In the genomic region with DNA sequence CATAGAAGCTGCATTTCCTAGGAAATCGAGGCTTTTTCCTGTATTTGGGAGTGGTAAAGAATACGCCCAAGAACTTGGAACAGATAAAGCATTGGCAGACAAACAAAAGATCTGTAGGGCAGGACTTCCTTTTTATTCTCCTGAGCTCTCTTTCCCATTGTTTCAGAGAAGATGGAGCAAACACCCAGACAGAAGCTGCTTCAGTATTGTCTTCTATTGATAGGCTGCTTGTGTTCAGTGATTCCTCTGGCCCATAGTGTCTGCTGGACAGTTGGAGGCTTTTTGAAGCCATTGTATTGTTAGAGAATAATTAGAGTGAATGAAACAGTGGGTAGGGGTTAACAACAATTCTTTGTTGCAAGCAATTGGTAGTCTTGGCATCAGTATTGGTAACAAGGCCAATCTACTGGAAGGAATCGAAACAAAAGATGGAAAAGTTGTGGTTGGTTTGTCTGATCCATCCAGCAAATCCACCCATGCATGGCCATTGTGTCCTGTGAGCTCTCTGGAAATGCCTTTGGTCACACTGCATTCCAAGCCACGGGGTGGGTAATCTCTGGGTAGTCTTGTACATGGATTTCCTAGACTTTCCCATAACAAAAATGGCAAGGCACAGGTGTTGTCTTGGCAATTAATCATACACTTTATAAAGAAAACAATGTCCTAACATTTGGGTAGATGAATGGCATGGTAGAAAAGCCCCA, we compare ENCODE assay signal across 12 cellular contexts.
DNase-seq lines count a peak whose midpoint lies in the region; ATAC-seq and TF ChIP-seq lines count a peak whose summit lies in the region.
"Had no signal": no experiment of that assay in that cellular context is flagged by ENCODE, and none has a peak within 500 bp of the region (broad histone marks: within the 10 kb centered on the region; RNA-seq: fewer than 3 reads in every experiment).

No MANE protein-coding gene starts in this region.

- H3K27ac Mint-ChIP-seq in endothelial cell (ENCODE audit: unreplicated experiment) (peak overlapping the region; percentile 92), nephron (peak overlapping the region in 2 of 3 experiments; percentile 96 to 97)
- H3K27ac Mint-ChIP-seq: activated CD4-positive, alpha-beta T cell treated with anti-CD3 and anti-CD28 coated beads, Interleukin-2, amount 10 ng/mL, durations not matched to agents 7 days and 5 days had no signal

- H3K4me1 Mint-ChIP-seq in endothelial cell (ENCODE audit: unreplicated experiment) (peaks cover 82% of the 10 kb centered on the region), nephron (peaks cover 94% of the 10 kb centered on the region)

- no peak for TF ChIP-seq CTCF in endothelial cell (IDR thresholded peaks at IDR 0.05; ENCODE audit: unreplicated experiment)
- TF ChIP-seq CTCF in nephron (IDR thresholded peaks at IDR 0.05; ENCODE audit: unreplicated experiment in 3 of 3): no peak
- TF ChIP-seq CTCF in thoracic aorta (IDR thresholded peaks at IDR 0.05): no peak

- H3K36me3 Mint-ChIP-seq in endothelial cell (ENCODE audit: low read depth, unreplicated experiment) (no peaks in the 10 kb centered on the region), nephron (ENCODE audit: low read depth) (no peaks in the 10 kb centered on the region)

- peak overlapping the region; percentile 82 to 88 for H3K27ac ChIP-seq in thoracic aorta
- H3K27ac ChIP-seq: C4-2B, PC-9 had no signal

- ATAC-seq in thoracic aorta (ENCODE audit: insufficient number of reproducible peaks, low FRiP score, low read depth) (no peak), HG02759 (IDR thresholded peaks at IDR 0.05; ENCODE audit: unreplicated experiment) (no peak)

- no peaks in the 10 kb centered on the region for H3K9me3 ChIP-seq in thoracic aorta

- no peak overlapping the region for H3K4me3 ChIP-seq in thoracic aorta
- H3K4me3 ChIP-seq: cardiac muscle cell, PC-9 had no signal

- H3K27me3 Mint-ChIP-seq in endothelial cell (ENCODE audit: unreplicated experiment) (peaks cover 1% of the 10 kb centered on the region), nephron (ENCODE audit: low read depth) (no peaks in the 10 kb centered on the region)
- H3K27me3 Mint-ChIP-seq: activated CD4-positive, alpha-beta T cell treated with anti-CD3 and anti-CD28 coated beads, Interleukin-2, amount 10 ng/mL, durations not matched to agents 7 days and 5 days had no signal

- H3K4me1 ChIP-seq in thoracic aorta (ENCODE audit: control insufficient read depth in 1 of 2, low read depth in 2 of 2): peaks cover 38 to 56% of the 10 kb centered on the region in 2 donors

- no peaks in the 10 kb centered on the region for H3K27me3 ChIP-seq in thoracic aorta (replicated peaks; ENCODE audit: insufficient read depth)
- H3K27me3 ChIP-seq: cardiac muscle cell had no signal

- no peak overlapping the region for H3K4me3 Mint-ChIP-seq in endothelial cell (ENCODE audit: unreplicated experiment)
- H3K4me3 Mint-ChIP-seq in nephron: peak overlapping the region in 2 of 3 experiments; percentile 2 to 23
- H3K4me3 Mint-ChIP-seq: activated CD4-positive, alpha-beta T cell treated with anti-CD3 and anti-CD28 coated beads, Interleukin-2, amount 10 ng/mL, durations not matched to agents 7 days and 5 days had no signal

- no peaks in the 10 kb centered on the region for H3K9me3 Mint-ChIP-seq in endothelial cell (ENCODE audit: unreplicated experiment)
- H3K9me3 Mint-ChIP-seq in nephron: peaks cover 2% of the 10 kb centered on the region
- H3K9me3 Mint-ChIP-seq: activated CD4-positive, alpha-beta T cell treated with anti-CD3 and anti-CD28 coated beads, Interleukin-2, amount 10 ng/mL, durations not matched to agents 7 days and 5 days had no signal

- peak; percentile 67 for DNase-seq in M059J (ENCODE audit: low read depth)
- no peak for DNase-seq in endothelial cell (ENCODE audit: low spot score)
- DNase-seq in thoracic aorta (ENCODE audit: low spot score): no peak
- DNase-seq in HCEC 1CT: no peak
- no peak for DNase-seq in mesenteric fat pad (ENCODE audit: low spot score)
- DNase-seq in AG20443 (ENCODE audit: low spot score): no peak
- DNase-seq: activated CD4-positive, alpha-beta T cell treated with anti-CD3 and anti-CD28 coated beads, Interleukin-2, amount 10 ng/mL, durations not matched to agents 7 days and 5 days; PC-9 had no signal

- H3K36me3 ChIP-seq in thoracic aorta: no peaks in the 10 kb centered on the region
- H3K36me3 ChIP-seq: cardiac muscle cell had no signal
